In the genomic region with DNA sequence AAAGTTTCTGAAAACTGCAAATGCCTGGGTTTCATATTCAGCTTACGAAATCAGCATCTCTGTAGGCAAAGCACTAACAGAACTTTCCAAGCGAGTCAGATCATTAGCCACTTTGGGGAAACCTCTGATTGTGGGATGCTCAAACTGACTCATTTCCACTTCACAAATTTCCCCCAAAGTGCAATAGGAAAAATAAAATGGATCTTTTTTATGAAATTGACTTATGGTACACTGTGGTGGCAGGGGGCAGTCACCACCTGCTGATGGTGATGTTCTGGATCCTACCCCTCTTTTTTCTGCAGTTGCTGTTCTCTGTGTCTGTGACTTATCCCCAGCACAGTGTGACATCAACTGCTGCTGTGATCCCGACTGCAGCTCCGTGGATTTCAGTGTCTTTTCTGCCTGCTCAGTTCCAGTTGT, we compare ENCODE assay signal across 9 cellular contexts. TPM values are rescaled to one million over a fixed set of nuclear protein-coding genes. Genes with fewer than 3 reads are reported as not detected.
DNase-seq lines count a peak whose midpoint lies in the region; ATAC-seq and TF ChIP-seq lines count a peak whose summit lies in the region.
"Had no signal": no experiment of that assay in that cellular context is flagged by ENCODE, and none has a peak within 500 bp of the region (broad histone marks: within the 10 kb centered on the region; RNA-seq: fewer than 3 reads in every experiment).

No MANE protein-coding gene starts in this region.

- POLR2A ChIA-PET in SK-N-SH (lab: Yijun Ruan, JAX), result no interaction called here

- no peaks in the 10 kb centered on the region for H3K9me2 ChIP-seq in SK-N-SH

- H3K9me3 ChIP-seq in SK-N-SH, result no peaks in the 10 kb centered on the region
- no peaks in the 10 kb centered on the region for H3K9me3 ChIP-seq in neural progenitor cell (ENCODE audit: low read depth)

- H3F3A ChIP-seq in SK-N-SH (replicated peaks; ENCODE audit: insufficient read depth), result no peaks in the 10 kb centered on the region
- H3F3A ChIP-seq in neural progenitor cell (ENCODE audit: low read depth), result no peaks in the 10 kb centered on the region

- DNase-seq in SK-N-SH (peak; percentile 26), NCI-H2227 (lab: John Stamatoyannopoulos, UW; ENCODE audit: unreplicated experiment) (no peak), neural progenitor cell (ENCODE audit: low spot score) (no peak), Ammon's horn (ENCODE audit: low spot score) (no peak)
- DNase-seq in activated CD4-positive, alpha-beta T cell treated with anti-CD3 and anti-CD28 coated beads, Interleukin-2, amount 50 U/mL, for 48 hours, result peak; percentile 34 to 54
- peak; percentile 37 to 47 for DNase-seq in stimulated activated CD8-positive, alpha-beta memory T cell treated with anti-CD3 and anti-CD28 coated beads, Interleukin-15, amount 100 ng/mL, for 48 hours (ENCODE audit: low read depth in 2 of 2)

- no peak overlapping the region for H3K27ac Mint-ChIP-seq in neural progenitor cell

- no peak overlapping the region for H3K4me3 Mint-ChIP-seq in neural progenitor cell

- H3K27me3 Mint-ChIP-seq in neural progenitor cell (ENCODE audit: insufficient read depth, low read depth), result peaks cover 3% of the 10 kb centered on the region

- TF ChIP-seq RAD21 in SK-N-SH (IDR thresholded peaks at IDR 0.05; ENCODE audit: low read length), result peak; percentile 47

- H3K27ac ChIP-seq in SK-N-SH (ENCODE audit: low read depth in 2 of 2, low read length in 1 of 2) (no peak overlapping the region), neural progenitor cell (no peak overlapping the region)

- H3K9me3 Mint-ChIP-seq in neural progenitor cell, result no peaks in the 10 kb centered on the region

- H3K79me2 ChIP-seq in SK-N-SH (ENCODE audit: insufficient read depth) (peaks cover 8% of the 10 kb centered on the region), neural progenitor cell (ENCODE audit: low read depth) (no peaks in the 10 kb centered on the region)

- TF ChIP-seq CTCF in SK-N-SH (IDR thresholded peaks at IDR 0.05) (no peak), neural progenitor cell (IDR thresholded peaks at IDR 0.05) (no peak)

- no peak for ATAC-seq in SK-N-SH treated with all-trans-retinoic acid at 6 μM for 48 hours
- peak; percentile 60 for ATAC-seq in HG02884 (IDR thresholded peaks at IDR 0.05; ENCODE audit: unreplicated experiment)
- ATAC-seq: Panc1 had no signal

- H2AFZ ChIP-seq in SK-N-SH (ENCODE audit: low read depth) (no peak overlapping the region), neural progenitor cell (replicated peaks) (no peak overlapping the region)

- H3K4me1 ChIP-seq in SK-N-SH (ENCODE audit: control insufficient read depth in 1 of 2, insufficient read depth in 2 of 2, low read depth in 1 of 2, low read length in 1 of 2), result peaks cover 2 to 10% of the 10 kb centered on the region in 2 experiments; a peak in 3 of 4 replicates
- peaks cover 4% of the 10 kb centered on the region for H3K4me1 ChIP-seq in neural progenitor cell

- no peaks in the 10 kb centered on the region for H3K27me3 ChIP-seq in SK-N-SH (ENCODE audit: insufficient read depth)
- H3K27me3 ChIP-seq in neural progenitor cell, result no peaks in the 10 kb centered on the region

- CTCF ChIA-PET in SK-N-SH (lab: Yijun Ruan, JAX), result interaction anchor here (1.2 to 2.2 kb wide), 3 partner anchors 17 to 268 kb away, joined by 3 to 7 read pairs (median 5); no protein-coding TSS in a partner anchor

- H3K9ac ChIP-seq in SK-N-SH (no peak overlapping the region), neural progenitor cell (no peak overlapping the region)

- peaks cover 11% of the 10 kb centered on the region for H3K36me3 Mint-ChIP-seq in neural progenitor cell

- H4K20me1 ChIP-seq in SK-N-SH (ENCODE audit: insufficient read depth) (no peaks in the 10 kb centered on the region), neural progenitor cell (ENCODE audit: low read depth) (no peaks in the 10 kb centered on the region)

- H3K4me3 ChIP-seq in SK-N-SH (ENCODE audit: low read depth in 2 of 2, low read length in 1 of 2), result no peak overlapping the region
- no peak overlapping the region for H3K4me3 ChIP-seq in neural progenitor cell

- WGBS in SK-N-SH (ENCODE audit: low lambda C conversion rate), result 92% methylated on average over 4 of the region's 4 CpGs

- H3K36me3 ChIP-seq in SK-N-SH (replicated peaks in 1 of 2; ENCODE audit: control insufficient read depth in 1 of 2, insufficient read depth in 2 of 2, low read length in 1 of 2), result no peaks in the 10 kb centered on the region
- H3K36me3 ChIP-seq in neural progenitor cell, result no peaks in the 10 kb centered on the region

- H3K4me2 ChIP-seq in SK-N-SH, result no peak overlapping the region
- no peak overlapping the region for H3K4me2 ChIP-seq in neural progenitor cell

- TF ChIP-seq EP300 in SK-N-SH (IDR thresholded peaks at IDR 0.05; ENCODE audit: borderline replicate concordance in 1 of 2, low read depth in 1 of 2, low read length in 1 of 2), result no peak

- H3K4me1 Mint-ChIP-seq in neural progenitor cell, result peaks cover 8% of the 10 kb centered on the region

TF ChIP-seq in SK-N-SH, 30 proteins besides CTCF, POLR2A, EP300 and RAD21:
- TF ChIP-seq, protein P1, sequence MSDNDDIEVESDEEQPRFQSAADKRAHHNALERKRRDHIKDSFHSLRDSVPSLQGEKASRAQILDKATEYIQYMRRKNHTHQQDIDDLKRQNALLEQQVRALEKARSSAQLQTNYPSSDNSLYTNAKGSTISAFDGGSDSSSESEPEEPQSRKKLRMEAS (IDR thresholded peaks at IDR 0.05; ENCODE audit: low read depth), result no peak
- TF ChIP-seq SMC3 (IDR thresholded peaks at IDR 0.05; ENCODE audit: low read depth, low read length) (peak; percentile 24; the same call in 1 of the 2 replicates), FOSL2 (IDR thresholded peaks at IDR 0.05; ENCODE audit: borderline replicate concordance, low read depth) (no peak), EZH2phosphoT487 (IDR thresholded peaks at IDR 0.05; ENCODE audit: borderline replicate concordance, low read depth) (no peak)

TF ChIP-seq in SK-N-SH treated with all-trans-retinoic acid at 6 μM for 48 hours, 23 proteins besides CTCF, POLR2A, EP300 and RAD21 (continues in another document):
- TF ChIP-seq, protein P2, sequence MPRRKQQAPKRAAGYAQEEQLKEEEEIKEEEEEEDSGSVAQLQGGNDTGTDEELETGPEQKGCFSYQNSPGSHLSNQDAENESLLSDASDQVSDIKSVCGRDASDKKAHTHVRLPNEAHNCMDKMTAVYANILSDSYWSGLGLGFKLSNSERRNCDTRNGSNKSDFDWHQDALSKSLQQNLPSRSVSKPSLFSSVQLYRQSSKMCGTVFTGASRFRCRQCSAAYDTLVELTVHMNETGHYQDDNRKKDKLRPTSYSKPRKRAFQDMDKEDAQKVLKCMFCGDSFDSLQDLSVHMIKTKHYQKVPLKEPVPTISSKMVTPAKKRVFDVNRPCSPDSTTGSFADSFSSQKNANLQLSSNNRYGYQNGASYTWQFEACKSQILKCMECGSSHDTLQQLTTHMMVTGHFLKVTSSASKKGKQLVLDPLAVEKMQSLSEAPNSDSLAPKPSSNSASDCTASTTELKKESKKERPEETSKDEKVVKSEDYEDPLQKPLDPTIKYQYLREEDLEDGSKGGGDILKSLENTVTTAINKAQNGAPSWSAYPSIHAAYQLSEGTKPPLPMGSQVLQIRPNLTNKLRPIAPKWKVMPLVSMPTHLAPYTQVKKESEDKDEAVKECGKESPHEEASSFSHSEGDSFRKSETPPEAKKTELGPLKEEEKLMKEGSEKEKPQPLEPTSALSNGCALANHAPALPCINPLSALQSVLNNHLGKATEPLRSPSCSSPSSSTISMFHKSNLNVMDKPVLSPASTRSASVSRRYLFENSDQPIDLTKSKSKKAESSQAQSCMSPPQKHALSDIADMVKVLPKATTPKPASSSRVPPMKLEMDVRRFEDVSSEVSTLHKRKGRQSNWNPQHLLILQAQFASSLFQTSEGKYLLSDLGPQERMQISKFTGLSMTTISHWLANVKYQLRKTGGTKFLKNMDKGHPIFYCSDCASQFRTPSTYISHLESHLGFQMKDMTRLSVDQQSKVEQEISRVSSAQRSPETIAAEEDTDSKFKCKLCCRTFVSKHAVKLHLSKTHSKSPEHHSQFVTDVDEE (CRISPR knock-in tag; IDR thresholded peaks at IDR 0.05), result no peak
- TF ChIP-seq PPARA (CRISPR knock-in tag; IDR thresholded peaks at IDR 0.05; ENCODE audit: borderline replicate concordance) (no peak), CSDC2 (CRISPR knock-in tag; IDR thresholded peaks at IDR 0.05) (no peak), ZFP3 (CRISPR knock-in tag; IDR thresholded peaks at IDR 0.05) (no peak), GLIS3 (CRISPR knock-in tag; IDR thresholded peaks at IDR 0.05) (no peak), BACH2 (CRISPR knock-in tag; IDR thresholded peaks at IDR 0.05; ENCODE audit: borderline replicate concordance) (no peak), ZC3H10 (CRISPR knock-in tag; IDR thresholded peaks at IDR 0.05) (no peak)
- TF ChIP-seq, protein P3, sequence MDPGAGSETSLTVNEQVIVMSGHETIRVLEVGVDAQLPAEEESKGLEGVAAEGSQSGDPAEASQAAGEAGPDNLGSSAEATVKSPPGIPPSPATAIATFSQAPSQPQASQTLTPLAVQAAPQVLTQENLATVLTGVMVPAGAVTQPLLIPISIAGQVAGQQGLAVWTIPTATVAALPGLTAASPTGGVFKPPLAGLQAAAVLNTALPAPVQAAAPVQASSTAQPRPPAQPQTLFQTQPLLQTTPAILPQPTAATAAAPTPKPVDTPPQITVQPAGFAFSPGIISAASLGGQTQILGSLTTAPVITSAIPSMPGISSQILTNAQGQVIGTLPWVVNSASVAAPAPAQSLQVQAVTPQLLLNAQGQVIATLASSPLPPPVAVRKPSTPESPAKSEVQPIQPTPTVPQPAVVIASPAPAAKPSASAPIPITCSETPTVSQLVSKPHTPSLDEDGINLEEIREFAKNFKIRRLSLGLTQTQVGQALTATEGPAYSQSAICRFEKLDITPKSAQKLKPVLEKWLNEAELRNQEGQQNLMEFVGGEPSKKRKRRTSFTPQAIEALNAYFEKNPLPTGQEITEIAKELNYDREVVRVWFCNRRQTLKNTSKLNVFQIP (CRISPR knock-in tag; IDR thresholded peaks at IDR 0.05; ENCODE audit: borderline replicate concordance, low read depth), result no peak

RNA-seq across cellular contexts. Expression of a gene that starts 5.6 kb away (rescaled TPM):
- polyA plus RNA-seq in SK-N-SH (2012; rRNA removed), result 40.2 and 43.2 TPM in 2 replicates
- 45.6 and 47.0 TPM in 2 replicates for polyA plus RNA-seq in SK-N-SH (2012; cell fraction: cytosol; rRNA removed)
- polyA plus RNA-seq in SK-N-SH (2012; cell fraction: nucleus; rRNA removed), result 110 and 120 TPM in 2 replicates
- total RNA-seq in neural progenitor cell (ENCODE audit: low replicate concordance), result 42.7 and 48.6 TPM in 2 replicates

RNA-seq across cellular contexts. Expression of a gene that starts 36.4 kb away (rescaled TPM):
- polyA plus RNA-seq in SK-N-SH (2012; rRNA removed), result 9.6 and 14.0 TPM in 2 replicates
- polyA plus RNA-seq in SK-N-SH (2012; cell fraction: cytosol; rRNA removed), result 13.7 and 14.2 TPM in 2 replicates
- polyA plus RNA-seq in SK-N-SH (2012; cell fraction: nucleus; rRNA removed), result 4.8 and 9.6 TPM in 2 replicates
- total RNA-seq in neural progenitor cell (ENCODE audit: low replicate concordance), result 9.1 and 11.2 TPM in 2 replicates

Comparison
In these comparisons a context has a peak if more than half of its experiments do, and no peak if none do; other contexts are left out.
1. DNase-seq: peak in SK-N-SH (single experiment), activated CD4-positive, alpha-beta T cell treated with anti-CD3 and anti-CD28 coated beads, Interleukin-2, amount 50 U/mL, for 48 hours (2 of 2) and stimulated activated CD8-positive, alpha-beta memory T cell treated with anti-CD3 and anti-CD28 coated beads, Interleukin-15, amount 100 ng/mL, for 48 hours (2 of 2); none in NCI-H2227 (single experiment), neural progenitor cell (single experiment) and Ammon's horn (single experiment).